1 cellular context compared by ENCODE assay signal in the genomic region with DNA sequence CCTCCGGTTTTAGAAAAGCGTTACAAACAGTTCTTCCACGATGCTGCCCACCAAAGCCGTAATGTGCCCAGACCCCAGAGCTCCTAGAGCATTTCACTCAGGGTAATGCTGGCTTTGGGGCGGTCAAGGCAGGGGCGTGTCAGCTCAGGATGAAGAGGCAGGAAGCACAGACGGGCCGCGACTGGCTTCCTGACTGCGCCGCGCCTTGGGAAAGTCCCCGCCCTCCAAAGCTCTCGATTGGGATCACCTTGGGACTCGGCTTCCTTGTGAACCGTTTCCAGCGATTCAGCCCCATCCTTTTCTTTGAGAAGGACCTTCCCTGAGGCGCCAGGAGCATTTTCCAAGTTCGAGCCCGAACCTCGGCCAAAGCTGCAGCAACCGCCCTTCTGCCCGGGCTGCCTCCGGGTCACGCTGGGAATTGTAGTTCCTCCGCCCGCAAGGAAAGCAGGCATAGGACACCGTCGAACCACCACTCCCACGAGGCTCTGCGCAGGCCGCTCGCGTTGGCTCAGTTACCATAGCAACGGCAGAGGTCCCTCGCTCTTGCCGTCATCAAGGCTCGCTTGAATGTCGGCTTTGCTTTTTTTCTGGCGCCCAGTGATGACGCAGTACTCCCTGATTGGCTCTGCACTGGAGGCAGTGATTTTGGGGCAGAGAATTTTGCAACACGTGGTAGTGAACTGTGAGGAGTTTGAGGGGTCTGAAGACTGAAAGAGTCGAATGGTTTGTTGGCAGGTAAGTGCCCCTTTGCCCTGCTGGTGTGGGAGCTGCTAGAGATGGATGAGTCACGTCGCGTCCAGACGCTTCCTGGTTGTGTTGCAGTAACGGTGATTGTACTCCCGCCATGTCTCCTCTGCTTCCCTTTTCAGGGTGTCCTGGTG.
TF ChIP-seq lines count a peak whose summit lies in the region.

TSS of gene CCDC191 (minus strand) at position 397 of the 881 bp plus-strand sequence. CDS start at position 337, 60 bp downstream.
TSS of gene QTRT2 (plus strand) at position 608 of the 881 bp plus-strand sequence. CDS start 8,521 bp downstream, outside the sequence.

TF ChIP-seq in HEK293, 187 proteins besides CTCF, POLR2A, EP300 and RAD21 (continued from another document and continues in another):
- TF ChIP-seq, protein P1, sequence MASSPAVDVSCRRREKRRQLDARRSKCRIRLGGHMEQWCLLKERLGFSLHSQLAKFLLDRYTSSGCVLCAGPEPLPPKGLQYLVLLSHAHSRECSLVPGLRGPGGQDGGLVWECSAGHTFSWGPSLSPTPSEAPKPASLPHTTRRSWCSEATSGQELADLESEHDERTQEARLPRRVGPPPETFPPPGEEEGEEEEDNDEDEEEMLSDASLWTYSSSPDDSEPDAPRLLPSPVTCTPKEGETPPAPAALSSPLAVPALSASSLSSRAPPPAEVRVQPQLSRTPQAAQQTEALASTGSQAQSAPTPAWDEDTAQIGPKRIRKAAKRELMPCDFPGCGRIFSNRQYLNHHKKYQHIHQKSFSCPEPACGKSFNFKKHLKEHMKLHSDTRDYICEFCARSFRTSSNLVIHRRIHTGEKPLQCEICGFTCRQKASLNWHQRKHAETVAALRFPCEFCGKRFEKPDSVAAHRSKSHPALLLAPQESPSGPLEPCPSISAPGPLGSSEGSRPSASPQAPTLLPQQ (tag by site-specific recombination; IDR thresholded peaks at IDR 0.05) = peak; percentile 55; the same call in 1 of the 2 replicates
- TF ChIP-seq, protein P2, sequence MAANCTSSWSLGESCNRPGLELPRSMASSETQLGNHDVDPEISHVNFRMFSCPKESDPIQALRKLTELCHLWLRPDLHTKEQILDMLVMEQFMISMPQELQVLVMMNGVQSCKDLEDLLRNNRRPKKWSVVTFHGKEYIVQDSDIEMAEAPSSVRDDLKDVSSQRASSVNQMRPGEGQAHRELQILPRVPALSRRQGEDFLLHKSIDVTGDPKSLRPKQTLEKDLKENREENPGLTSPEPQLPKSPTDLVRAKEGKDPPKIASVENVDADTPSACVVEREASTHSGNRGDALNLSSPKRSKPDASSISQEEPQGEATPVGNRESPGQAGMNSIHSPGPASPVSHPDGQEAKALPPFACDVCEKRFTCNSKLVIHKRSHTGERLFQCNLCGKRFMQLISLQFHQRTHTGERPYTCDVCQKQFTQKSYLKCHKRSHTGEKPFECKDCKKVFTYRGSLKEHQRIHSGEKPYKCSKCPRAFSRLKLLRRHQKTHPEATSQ (tag by site-specific recombination; IDR thresholded peaks at IDR 0.05) = no peak
- TF ChIP-seq IKZF3 (tag by site-specific recombination; IDR thresholded peaks at IDR 0.05) (peak; percentile 56), ZNF211 (tag by site-specific recombination; IDR thresholded peaks at IDR 0.05; ENCODE audit: low read depth) (no peak), ZNF510 (tag by site-specific recombination; IDR thresholded peaks at IDR 0.05; ENCODE audit: insufficient replicate concordance) (no peak), KLF10 (tag by site-specific recombination; IDR thresholded peaks at IDR 0.05) (0 out of 2 replicates have a peak, but pooled peaks have one; percentile 12), ZFP69B (tag by site-specific recombination; IDR thresholded peaks at IDR 0.05) (peak; percentile 41; the same call in 1 of the 2 replicates), ZBTB6 (tag by site-specific recombination; IDR thresholded peaks at IDR 0.05) (no peak), KLF9 (tag by site-specific recombination; IDR thresholded peaks at IDR 0.05; ENCODE audit: low read depth) (peak; percentile 74; the same call in 1 of the 2 replicates), ZNF10 (tag by site-specific recombination; IDR thresholded peaks at IDR 0.05) (no peak), ZBTB8A (tag by site-specific recombination; IDR thresholded peaks at IDR 0.05) (no peak), ZEB2 (tag by site-specific recombination; IDR thresholded peaks at IDR 0.05) (no peak), ZNF521 (tag by site-specific recombination; IDR thresholded peaks at IDR 0.05) (no peak), ZNF350 (tag by site-specific recombination; IDR thresholded peaks at IDR 0.05) (no peak), ZXDB (tag by site-specific recombination; IDR thresholded peaks at IDR 0.05) (peak; percentile 79), ZNF707 (tag by site-specific recombination; IDR thresholded peaks at IDR 0.05) (no peak), BCL11B (tag by site-specific recombination; IDR thresholded peaks at IDR 0.05; ENCODE audit: low read depth) (no peak), ZNF645 (tag by site-specific recombination; IDR thresholded peaks at IDR 0.05) (no peak), SALL2 (tag by site-specific recombination; IDR thresholded peaks at IDR 0.05; ENCODE audit: borderline replicate concordance) (no peak), ZBTB1 (tag by site-specific recombination; IDR thresholded peaks at IDR 0.05) (no peak), ZNF146 (tag by site-specific recombination; IDR thresholded peaks at IDR 0.05) (no peak), PRDM1 (tag by site-specific recombination; IDR thresholded peaks at IDR 0.05) (no peak), ZNF19 (tag by site-specific recombination; IDR thresholded peaks at IDR 0.05; ENCODE audit: low read depth) (no peak), ZNF843 (tag by site-specific recombination; IDR thresholded peaks at IDR 0.05) (no peak), FEZF1 (tag by site-specific recombination; IDR thresholded peaks at IDR 0.05) (no peak), ZNF785 (tag by site-specific recombination; IDR thresholded peaks at IDR 0.05) (no peak), ZNF777 (tag by site-specific recombination; IDR thresholded peaks at IDR 0.05; ENCODE audit: borderline replicate concordance) (no peak), ZIC2 (tag by site-specific recombination; IDR thresholded peaks at IDR 0.05) (no peak), ZNF658 (tag by site-specific recombination; IDR thresholded peaks at IDR 0.05) (no peak), ZBTB17 (tag by site-specific recombination; IDR thresholded peaks at IDR 0.05) (peak; percentile 96), ZNF335 (tag by site-specific recombination; conservative IDR thresholded peaks at IDR 0.05) (peak; percentile 85), ZNF121 (tag by site-specific recombination; IDR thresholded peaks at IDR 0.05) (no peak), ZNF202 (tag by site-specific recombination; IDR thresholded peaks at IDR 0.05; ENCODE audit: borderline replicate concordance) (no peak), ZNF174 (tag by site-specific recombination; IDR thresholded peaks at IDR 0.05) (no peak), ZNF433 (tag by site-specific recombination; IDR thresholded peaks at IDR 0.05; ENCODE audit: low read depth) (no peak), ZNF747 (tag by site-specific recombination; IDR thresholded peaks at IDR 0.05) (no peak), ZNF132 (tag by site-specific recombination; IDR thresholded peaks at IDR 0.05; ENCODE audit: borderline replicate concordance) (no peak), ZNF776 (tag by site-specific recombination; IDR thresholded peaks at IDR 0.05; ENCODE audit: borderline replicate concordance) (no peak), ZNF16 (tag by site-specific recombination; IDR thresholded peaks at IDR 0.05; ENCODE audit: low read depth) (no peak), ZSCAN23 (tag by site-specific recombination; IDR thresholded peaks at IDR 0.05) (no peak), ZNF423 (tag by site-specific recombination; IDR thresholded peaks at IDR 0.05) (no peak), ZNF544 (tag by site-specific recombination; IDR thresholded peaks at IDR 0.05) (no peak), ZNF791 (tag by site-specific recombination; IDR thresholded peaks at IDR 0.05) (no peak), ZNF529 (tag by site-specific recombination; IDR thresholded peaks at IDR 0.05; ENCODE audit: insufficient replicate concordance) (no peak), ZBTB10 (tag by site-specific recombination; IDR thresholded peaks at IDR 0.05) (peak; percentile 41; the same call in 1 of the 2 replicates)
- TF ChIP-seq, protein P3, sequence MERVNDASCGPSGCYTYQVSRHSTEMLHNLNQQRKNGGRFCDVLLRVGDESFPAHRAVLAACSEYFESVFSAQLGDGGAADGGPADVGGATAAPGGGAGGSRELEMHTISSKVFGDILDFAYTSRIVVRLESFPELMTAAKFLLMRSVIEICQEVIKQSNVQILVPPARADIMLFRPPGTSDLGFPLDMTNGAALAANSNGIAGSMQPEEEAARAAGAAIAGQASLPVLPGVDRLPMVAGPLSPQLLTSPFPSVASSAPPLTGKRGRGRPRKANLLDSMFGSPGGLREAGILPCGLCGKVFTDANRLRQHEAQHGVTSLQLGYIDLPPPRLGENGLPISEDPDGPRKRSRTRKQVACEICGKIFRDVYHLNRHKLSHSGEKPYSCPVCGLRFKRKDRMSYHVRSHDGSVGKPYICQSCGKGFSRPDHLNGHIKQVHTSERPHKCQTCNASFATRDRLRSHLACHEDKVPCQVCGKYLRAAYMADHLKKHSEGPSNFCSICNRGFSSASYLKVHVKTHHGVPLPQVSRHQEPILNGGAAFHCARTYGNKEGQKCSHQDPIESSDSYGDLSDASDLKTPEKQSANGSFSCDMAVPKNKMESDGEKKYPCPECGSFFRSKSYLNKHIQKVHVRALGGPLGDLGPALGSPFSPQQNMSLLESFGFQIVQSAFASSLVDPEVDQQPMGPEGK (tag by site-specific recombination; IDR thresholded peaks at IDR 0.05) = peak; percentile 45; the same call in 1 of the 2 replicates
- TF ChIP-seq, protein P4, sequence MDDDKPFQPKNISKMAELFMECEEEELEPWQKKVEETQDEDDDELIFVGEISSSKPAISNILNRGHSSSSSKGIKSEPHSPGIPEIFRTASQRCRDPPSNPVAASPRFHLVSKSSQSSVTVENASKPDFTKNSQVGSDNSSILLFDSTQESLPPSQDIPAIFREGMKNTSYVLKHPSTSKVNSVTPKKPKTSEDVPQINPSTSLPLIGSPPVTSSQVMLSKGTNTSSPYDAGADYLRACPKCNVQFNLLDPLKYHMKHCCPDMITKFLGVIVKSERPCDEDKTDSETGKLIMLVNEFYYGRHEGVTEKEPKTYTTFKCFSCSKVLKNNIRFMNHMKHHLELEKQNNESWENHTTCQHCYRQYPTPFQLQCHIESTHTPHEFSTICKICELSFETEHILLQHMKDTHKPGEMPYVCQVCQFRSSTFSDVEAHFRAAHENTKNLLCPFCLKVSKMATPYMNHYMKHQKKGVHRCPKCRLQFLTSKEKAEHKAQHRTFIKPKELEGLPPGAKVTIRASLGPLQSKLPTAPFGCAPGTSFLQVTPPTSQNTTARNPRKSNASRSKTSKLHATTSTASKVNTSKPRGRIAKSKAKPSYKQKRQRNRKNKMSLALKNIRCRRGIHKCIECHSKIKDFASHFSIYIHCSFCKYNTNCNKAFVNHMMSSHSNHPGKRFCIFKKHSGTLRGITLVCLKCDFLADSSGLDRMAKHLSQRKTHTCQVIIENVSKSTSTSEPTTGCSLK (tag by site-specific recombination; IDR thresholded peaks at IDR 0.05) = no peak
- TF ChIP-seq, protein P5, sequence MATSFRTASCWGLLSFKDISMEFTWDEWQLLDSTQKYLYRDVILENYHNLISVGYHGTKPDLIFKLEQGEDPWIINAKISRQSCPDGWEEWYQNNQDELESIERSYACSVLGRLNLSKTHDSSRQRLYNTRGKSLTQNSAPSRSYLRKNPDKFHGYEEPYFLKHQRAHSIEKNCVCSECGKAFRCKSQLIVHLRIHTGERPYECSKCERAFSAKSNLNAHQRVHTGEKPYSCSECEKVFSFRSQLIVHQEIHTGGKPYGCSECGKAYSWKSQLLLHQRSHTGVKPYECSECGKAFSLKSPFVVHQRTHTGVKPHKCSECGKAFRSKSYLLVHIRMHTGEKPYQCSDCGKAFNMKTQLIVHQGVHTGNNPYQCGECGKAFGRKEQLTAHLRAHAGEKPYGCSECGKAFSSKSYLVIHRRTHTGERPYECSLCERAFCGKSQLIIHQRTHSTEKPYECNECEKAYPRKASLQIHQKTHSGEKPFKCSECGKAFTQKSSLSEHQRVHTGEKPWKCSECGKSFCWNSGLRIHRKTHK (tag by site-specific recombination; IDR thresholded peaks at IDR 0.05) = no peak
- TF ChIP-seq, protein P6, sequence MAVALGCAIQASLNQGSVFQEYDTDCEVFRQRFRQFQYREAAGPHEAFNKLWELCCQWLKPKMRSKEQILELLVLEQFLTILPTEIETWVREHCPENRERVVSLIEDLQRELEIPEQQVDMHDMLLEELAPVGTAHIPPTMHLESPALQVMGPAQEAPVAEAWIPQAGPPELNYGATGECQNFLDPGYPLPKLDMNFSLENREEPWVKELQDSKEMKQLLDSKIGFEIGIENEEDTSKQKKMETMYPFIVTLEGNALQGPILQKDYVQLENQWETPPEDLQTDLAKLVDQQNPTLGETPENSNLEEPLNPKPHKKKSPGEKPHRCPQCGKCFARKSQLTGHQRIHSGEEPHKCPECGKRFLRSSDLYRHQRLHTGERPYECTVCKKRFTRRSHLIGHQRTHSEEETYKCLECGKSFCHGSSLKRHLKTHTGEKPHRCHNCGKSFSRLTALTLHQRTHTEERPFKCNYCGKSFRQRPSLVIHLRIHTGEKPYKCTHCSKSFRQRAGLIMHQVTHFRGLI (tag by site-specific recombination; IDR thresholded peaks at IDR 0.05) = peak; percentile 70
